In genomic region chr20:61975411-61975810, GRCh38 we compare ENCODE assay signal across 24 cellular contexts.
"Had no signal": no experiment of that assay in that cellular context is flagged by ENCODE, and none has a peak within 500 bp of the region (broad histone marks: within the 10 kb centered on the region; RNA-seq: fewer than 3 reads in every experiment).

No MANE protein-coding gene starts in this region.

- H2AFZ ChIP-seq: neural progenitor cell had no signal

- H3K9me3 ChIP-seq: colonic mucosa, gastrocnemius medialis, mucosa of descending colon, ovary, stomach, thyroid gland, vagina had no signal

- H3K27ac ChIP-seq: colonic mucosa, epithelial cell of prostate, gastrocnemius medialis, ovary, stomach, thyroid gland, vagina had no signal

- H3K4me1 ChIP-seq: colonic mucosa, gastrocnemius medialis, stomach, thyroid gland, vagina had no signal

- H3K4me2 ChIP-seq: neural progenitor cell, smooth muscle cell had no signal

- DNase-seq: colonic mucosa; effector CD8-positive, alpha-beta T cell; endodermal cell; foreskin fibroblast; gastrocnemius medialis; head of caudate nucleus; mesenchymal stem cell; mucosa of descending colon; naive B cell; nucleus accumbens; ovary; retina; stimulated activated CD4-positive, alpha-beta T cell treated with anti-CD3 and anti-CD28 coated beads, Interleukin-12 subunit alpha, Interleukin-12 subunit beta, amount 100 ng/mL, for 4 hours; stimulated activated CD4-positive, alpha-beta T cell treated with anti-CD3 and anti-CD28 coated beads, Interleukin-1b, Interleukin-23, amount 100 ng/mL, for 48 hours; stimulated activated CD4-positive, alpha-beta T cell treated with anti-CD3 and anti-CD28 coated beads, Interleukin-4, amount 100 ng/mL, for 1 hour; stimulated activated CD8-positive, alpha-beta memory T cell treated with anti-CD3 and anti-CD28 coated beads, Interleukin-4, amount 100 ng/mL, for 48 hours; stimulated activated naive CD4-positive, alpha-beta T cell treated with Interleukin-2 at 50 U/mL for 16 hours; stomach; thyroid gland; trophoblast cell had no signal

- H3K4me3 ChIP-seq: colonic mucosa, gastrocnemius medialis, mucosa of descending colon, neural progenitor cell, ovary, smooth muscle cell, stomach, thyroid gland, vagina had no signal

- H3K36me3 ChIP-seq: ovary had no signal

- H3K27me3 ChIP-seq: colonic mucosa, gastrocnemius medialis, neural progenitor cell, ovary, stomach, thyroid gland, vagina had no signal
